In the genomic region with DNA sequence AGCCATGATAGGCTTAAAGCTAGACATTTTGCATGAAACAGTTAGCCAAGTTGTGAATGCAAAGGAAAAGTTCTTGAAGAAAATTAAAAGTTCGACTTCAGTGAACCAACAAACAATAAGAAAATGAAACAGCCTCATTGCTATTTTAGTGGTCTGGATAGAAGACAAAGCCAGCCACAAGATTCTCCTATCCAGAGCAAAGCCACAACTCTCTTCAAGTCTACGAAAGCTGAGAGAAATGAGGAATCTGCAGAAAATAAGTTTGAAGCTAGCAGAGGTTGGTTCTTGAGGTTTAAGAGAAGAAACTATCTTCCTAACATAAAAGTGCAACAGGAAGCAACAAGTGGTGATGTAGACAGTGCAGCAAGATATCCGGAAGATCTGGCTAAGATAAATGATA, we compare ENCODE assay signal across 20 cellular contexts.
"Had no signal": no experiment of that assay in that cellular context is flagged by ENCODE, and none has a peak within 500 bp of the region (broad histone marks: within the 10 kb centered on the region; RNA-seq: fewer than 3 reads in every experiment).

No MANE protein-coding gene starts in this region.

- H3K27ac ChIP-seq: SJSA1, SK-N-MC had no signal

- H3K4me3 ChIP-seq: SJSA1, SK-N-MC had no signal

- DNase-seq: KG1, NCI-H1092, NCI-H1105 treated with DMSO at 0.1 percent for 48 hours, NCI-H1417 treated with DMSO at 0.1 percent for 48 hours, NCI-H146, NCI-H1694 treated with DMSO at 0.1 percent for 48 hours, NCI-H1930, NCI-H2081, NCI-H2171, NCI-H226, NCI-H446, NCI-H510A, NCI-H524 treated with DMSO at 0.1 percent for 48 hours, NCI-H69, NCI-H774, Right ventricle myocardium superior, RPMI8226, SIG-M5 had no signal

- H3K4me1 ChIP-seq: SJSA1 had no signal

- H3K9me3 ChIP-seq: SJSA1 had no signal

- H3K36me3 ChIP-seq: SJSA1 had no signal

- H3K27me3 ChIP-seq: SJSA1 had no signal
